Comparison of ENCODE assay signal across 9 cellular contexts in genomic region chr3:53109822-53110771, GRCh38. TPM values are rescaled to one million over a fixed set of nuclear protein-coding genes. Genes with fewer than 3 reads are reported as not detected.
A peak's percentile ranks its signal among the peaks of the same experiment; 100 is the strongest.
DNase-seq lines count a peak whose midpoint lies in the region; ATAC-seq, FAIRE-seq and TF ChIP-seq lines count a peak whose summit lies in the region.
"Had no signal": no experiment of that assay in that cellular context is flagged by ENCODE, and none has a peak within 500 bp of the region (broad histone marks: within the 10 kb centered on the region; RNA-seq: fewer than 3 reads in every experiment).

No MANE protein-coding gene starts in this region.

- no peaks in the 10 kb centered on the region; the same call in 1 of the 2 replicates for H3K36me3 ChIP-seq in Panc1 (ENCODE audit: control insufficient read depth, insufficient read depth, low read length)
- peaks cover 6 to 13% of the 10 kb centered on the region in 2 donors for H3K36me3 ChIP-seq in stomach smooth muscle (ENCODE audit: control insufficient read depth in 2 of 2, insufficient read depth in 2 of 2, low read length in 2 of 2)

- DNase-seq in 8988T (peak; percentile 72), GM12892 (ENCODE audit: insufficient read length) (no peak), Panc1 (ENCODE audit: low read depth, low spot score) (no peak), astrocyte of the hippocampus (ENCODE audit: low read depth, low spot score) (peak; percentile 24), islet precursor cell (peak; percentile 78), NCI-H2029 (lab: John Stamatoyannopoulos, UW) (no peak)

- intact Hi-C loops in Panc1 (cut with micrococcal nuclease; ENCODE audit: unreplicated experiment), result no loop called here

- H3K27me3 ChIP-seq in Panc1 (ENCODE audit: control insufficient read depth, insufficient read depth, low read length) (no peaks in the 10 kb centered on the region), stomach smooth muscle (ENCODE audit: control insufficient read depth in 1 of 2, insufficient read depth in 2 of 2, low read length in 2 of 2) (no peaks in the 10 kb centered on the region)

- ATAC-seq in Panc1, result no peak
- ATAC-seq in GM19395 (IDR thresholded peaks at IDR 0.05; ENCODE audit: unreplicated experiment), result no peak

- CTCF ChIA-PET in Panc1 (lab: Charles Lee), result interaction anchor here (0.5 to 1.4 kb wide), 3 partner anchors 64 to 368 kb away, joined by 3 to 10 read pairs (median 6); no protein-coding TSS in a partner anchor

- H3K4me3 ChIP-seq in Panc1 (ENCODE audit: low read depth in 2 of 2, low read length in 2 of 2), result no peak overlapping the region
- peak overlapping the region in 1 of 2 donors; percentile 49 for H3K4me3 ChIP-seq in stomach smooth muscle (ENCODE audit: low read length in 2 of 2)

- POLR2A ChIA-PET in Panc1 (lab: Charles Lee), result no interaction called here

- H3K9ac ChIP-seq in stomach smooth muscle (ENCODE audit: low read length in 2 of 2), result peak overlapping the region; percentile 50 to 69

- FAIRE-seq in GM12892 (lab: Jason Lieb, UNC), result peak; percentile 44
- FAIRE-seq: colon had no signal

- H3K9me3 ChIP-seq in Panc1 (ENCODE audit: control insufficient read depth, insufficient read depth, low read depth, low read length), result no peaks in the 10 kb centered on the region
- H3K9me3 ChIP-seq in stomach smooth muscle (ENCODE audit: control insufficient read depth in 2 of 2, low read length in 2 of 2), result no peaks in the 10 kb centered on the region

- H3K4me1 ChIP-seq in Panc1 (ENCODE audit: control insufficient read depth, insufficient read depth, low read length), result peaks cover 5% of the 10 kb centered on the region
- H3K4me1 ChIP-seq in stomach smooth muscle (ENCODE audit: control insufficient read depth, insufficient read depth, low read length), result peaks cover 45% of the 10 kb centered on the region

- H3K27ac ChIP-seq in Panc1 (ENCODE audit: low read length), result no peak overlapping the region
- peak overlapping the region; percentile 58 for H3K27ac ChIP-seq in stomach smooth muscle (ENCODE audit: low read length)

- TF ChIP-seq POLR2A in GM12892 (IDR thresholded peaks at IDR 0.05; ENCODE audit: low read depth, low read length), result no peak

- in situ Hi-C loops in Panc1 (cut with HindIII; ENCODE audit: low pct_unique_long_range_greater_than_20kb, low sequenced_read_pairs), result no loop called here

- BruUV-seq in Panc1 (replicated peaks; lab: Mats Ljungman, UMichigan), result TSS peak; percentile 20

- peak; percentile 66 for TF ChIP-seq CTCF in Panc1 (IDR thresholded peaks at IDR 0.05)

RNA-seq across cellular contexts. Expression of gene RFT1, which starts 20.1 kb away (rescaled TPM):
- 20.8 TPM for polyA plus RNA-seq in GM12892 (2012; ENCODE audit: missing spikeins)
- total RNA-seq in Panc1 (2021; ENCODE audit: unreplicated experiment), result 21.0 TPM
- 19.0 TPM for polyA plus RNA-seq in Panc1 (2012; ENCODE audit: insufficient read length)

RNA-seq across cellular contexts. Expression of gene PRKCD, which starts 50.9 kb away (rescaled TPM):
- polyA plus RNA-seq in GM12892 (2012; ENCODE audit: missing spikeins), result 46.9 TPM
- total RNA-seq in Panc1 (2021; ENCODE audit: unreplicated experiment), result 14.0 TPM
- polyA plus RNA-seq in Panc1 (2012; ENCODE audit: insufficient read length), result 16.1 TPM

Comparison
In these comparisons a context has a peak if more than half of its experiments do, and no peak if none do; other contexts are left out.
1. DNase-seq: peak in 8988T (single experiment), astrocyte of the hippocampus (single experiment) and islet precursor cell (single experiment); none in GM12892 (single experiment), Panc1 (single experiment) and NCI-H2029 (single experiment).